Comparison of ENCODE assay signal across 24 cellular contexts in genomic region chrX:68717663-68718442, GRCh38.
"Had no signal": no experiment of that assay in that cellular context is flagged by ENCODE, and none has a peak within 500 bp of the region (broad histone marks: within the 10 kb centered on the region; RNA-seq: fewer than 3 reads in every experiment).

No MANE protein-coding gene starts in this region.

- ATAC-seq: activated CD8-positive, alpha-beta T cell treated with anti-CD3 and anti-CD28 coated beads for 36 hours; activated naive CD4-positive, alpha-beta T cell treated with anti-CD3 and anti-CD28 coated beads, Interleukin-2, amount 50 U/mL, for 72 hours; activated T-cell treated with anti-CD3 and anti-CD28 coated beads, Interleukin-2, amount 50 U/mL, for 72 hours; activated T-helper 17 cell treated with anti-CD3 and anti-CD28 coated beads, Interleukin-2, amount 50 U/mL, for 72 hours; body of pancreas; Panc1 had no signal

- H3K27me3 Mint-ChIP-seq: activated CD4-positive, alpha-beta T cell treated with anti-CD3 and anti-CD28 coated beads, Interleukin-2, amount 10 ng/mL, durations not matched to agents 24 days and 14 days; activated CD8-positive, alpha-beta T cell treated with anti-CD3 and anti-CD28 coated beads for 36 hours; activated T-helper 17 cell treated with anti-CD3 and anti-CD28 coated beads, Interleukin-2, amount 50 U/mL, for 72 hours had no signal

- DNase-seq: activated CD4-positive, alpha-beta T cell treated with anti-CD3 and anti-CD28 coated beads, Interleukin-2, amount 10 ng/mL, durations not matched to agents 24 days and 14 days; activated CD4-positive, alpha-beta T cell treated with anti-CD3 and anti-CD28 coated beads, Interleukin-2, amount 50 U/mL, for 4 hours; activated CD8-positive, alpha-beta T cell treated with anti-CD3 and anti-CD28 coated beads for 36 hours; activated effector memory CD4-positive, alpha-beta T cell treated with anti-CD3 and anti-CD28 coated beads, Interleukin-2, amount 50 U/mL, for 16 hours; activated naive CD4-positive, alpha-beta T cell treated with anti-CD3 and anti-CD28 coated beads for 36 hours; activated T-cell treated with anti-CD3 and anti-CD28 coated beads, Interleukin-2, amount 50 U/mL, for 72 hours; MM.1S; MV-4-11; NCI-H1092; NCI-H1436 treated with DMSO at 0.1 percent for 48 hours; NCI-H1694 treated with DMSO at 0.1 percent for 48 hours; NCI-H2029; NCI-H345; NCI-H524 treated with DMSO at 0.1 percent for 48 hours; SHP77 treated with DMSO at 0.1 percent for 48 hours; SK-N-SH had no signal

- H3K27ac Mint-ChIP-seq: activated CD4-positive, alpha-beta T cell treated with anti-CD3 and anti-CD28 coated beads, Interleukin-2, amount 10 ng/mL, durations not matched to agents 24 days and 14 days; activated CD8-positive, alpha-beta T cell treated with anti-CD3 and anti-CD28 coated beads for 36 hours; activated naive CD4-positive, alpha-beta T cell treated with anti-CD3 and anti-CD28 coated beads for 36 hours; activated naive CD4-positive, alpha-beta T cell treated with anti-CD3 and anti-CD28 coated beads, Interleukin-2, amount 50 U/mL, for 72 hours; activated T-cell treated with anti-CD3 and anti-CD28 coated beads, Interleukin-2, amount 50 U/mL, for 72 hours; activated T-helper 17 cell treated with anti-CD3 and anti-CD28 coated beads, Interleukin-2, amount 50 U/mL, for 72 hours; T-helper 1 cell treated with Interleukin-12 subunit alpha and Interleukin-12 subunit beta and Interleukin-4 antibody, amounts not matched to agents 30 μg/mL and 1 μg/mL, for 36 hours; T-helper 2 cell treated with Interferon-gamma antibody and Interleukin-4, amounts not matched to agents 5 μg/mL and 100 μg/mL, for 36 hours had no signal

- H3K4me3 Mint-ChIP-seq: activated CD4-positive, alpha-beta T cell treated with anti-CD3 and anti-CD28 coated beads, Interleukin-2, amount 10 ng/mL, durations not matched to agents 24 days and 14 days; activated CD8-positive, alpha-beta T cell treated with anti-CD3 and anti-CD28 coated beads for 36 hours; activated naive CD4-positive, alpha-beta T cell treated with anti-CD3 and anti-CD28 coated beads for 36 hours; activated T-cell treated with anti-CD3 and anti-CD28 coated beads, Interleukin-2, amount 50 U/mL, for 72 hours; activated T-helper 17 cell treated with anti-CD3 and anti-CD28 coated beads, Interleukin-2, amount 50 U/mL, for 72 hours; T-helper 1 cell treated with Interleukin-12 subunit alpha and Interleukin-12 subunit beta and Interleukin-4 antibody, amounts not matched to agents 30 μg/mL and 1 μg/mL, for 36 hours; T-helper 2 cell treated with Interferon-gamma antibody and Interleukin-4, amounts not matched to agents 5 μg/mL and 100 μg/mL, for 36 hours had no signal

- H3K36me3 Mint-ChIP-seq: activated naive CD4-positive, alpha-beta T cell treated with anti-CD3 and anti-CD28 coated beads, Interleukin-2, amount 50 U/mL, for 72 hours had no signal

- H3K9me3 Mint-ChIP-seq: activated CD4-positive, alpha-beta T cell treated with anti-CD3 and anti-CD28 coated beads, Interleukin-2, amount 10 ng/mL, durations not matched to agents 24 days and 14 days; activated CD8-positive, alpha-beta T cell treated with anti-CD3 and anti-CD28 coated beads for 36 hours; activated naive CD4-positive, alpha-beta T cell treated with anti-CD3 and anti-CD28 coated beads for 36 hours; activated naive CD4-positive, alpha-beta T cell treated with anti-CD3 and anti-CD28 coated beads, Interleukin-2, amount 50 U/mL, for 72 hours; activated T-cell treated with anti-CD3 and anti-CD28 coated beads, Interleukin-2, amount 50 U/mL, for 72 hours; activated T-helper 17 cell treated with anti-CD3 and anti-CD28 coated beads, Interleukin-2, amount 50 U/mL, for 72 hours; T-helper 1 cell treated with Interleukin-12 subunit alpha and Interleukin-12 subunit beta and Interleukin-4 antibody, amounts not matched to agents 30 μg/mL and 1 μg/mL, for 36 hours; T-helper 2 cell treated with Interferon-gamma antibody and Interleukin-4, amounts not matched to agents 5 μg/mL and 100 μg/mL, for 36 hours had no signal

- FAIRE-seq: astrocyte, TTC549 had no signal

- H3K4me1 Mint-ChIP-seq: activated CD4-positive, alpha-beta T cell treated with anti-CD3 and anti-CD28 coated beads, Interleukin-2, amount 10 ng/mL, durations not matched to agents 24 days and 14 days; activated T-helper 17 cell treated with anti-CD3 and anti-CD28 coated beads, Interleukin-2, amount 50 U/mL, for 72 hours had no signal
